8 cellular contexts compared by ENCODE assay signal in the genomic region with DNA sequence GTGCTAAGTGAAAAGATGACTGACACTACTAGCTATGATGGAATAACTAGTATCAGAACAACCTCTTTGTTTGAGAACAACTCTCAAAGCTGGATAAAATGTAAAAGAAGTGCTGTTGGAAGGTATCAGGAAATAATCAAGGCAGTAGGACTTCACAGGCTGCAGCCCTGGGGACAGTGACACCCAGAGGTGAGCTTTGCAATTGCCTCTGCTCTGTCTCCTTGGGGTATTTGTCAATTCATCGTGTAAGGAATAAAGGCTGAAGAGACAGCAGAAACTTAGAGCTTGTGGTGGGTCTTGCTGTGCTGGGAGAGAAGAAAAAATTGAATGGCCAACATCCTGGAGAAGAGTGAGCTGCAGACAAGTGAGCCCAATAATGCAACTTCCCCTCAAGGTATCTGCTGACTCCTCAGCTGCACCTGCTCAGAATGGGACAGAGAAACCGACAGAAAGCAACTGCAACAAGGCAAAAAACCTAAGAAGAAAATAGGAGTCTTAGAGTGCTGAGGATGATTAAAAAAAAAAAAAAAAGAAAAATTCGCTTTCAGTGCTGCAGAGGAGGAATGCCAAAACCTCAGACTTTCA.
A peak's percentile ranks its signal among the peaks of the same experiment; 100 is the strongest.
DNase-seq lines count a peak whose midpoint lies in the region; ATAC-seq and TF ChIP-seq lines count a peak whose summit lies in the region.

No MANE protein-coding gene starts in this region.

- ATAC-seq in HG02642 (IDR thresholded peaks at IDR 0.05; ENCODE audit: poor library complexity, unreplicated experiment): peak; percentile 85

- no peaks in the 10 kb centered on the region for H3K9me3 Mint-ChIP-seq in progenitor cell of endocrine pancreas (ENCODE audit: low read depth)

- H3K36me3 Mint-ChIP-seq in progenitor cell of endocrine pancreas (ENCODE audit: insufficient read depth): no peaks in the 10 kb centered on the region

- DNase-seq in AG08395 (ENCODE audit: low spot score): peak; percentile 47
- peak; percentile 54 for DNase-seq in GM12865 (ENCODE audit: low read depth)
- peak; percentile 21 to 62 for DNase-seq in NCI-H446 (lab: John Stamatoyannopoulos, UW)
- peak; percentile 27 for DNase-seq in cerebellum (ENCODE audit: low spot score)
- DNase-seq in progenitor cell of endocrine pancreas (ENCODE audit: low spot score, unreplicated experiment): no peak
- DNase-seq in globus pallidus (ENCODE audit: low spot score): no peak
- DNase-seq in NCI-H2227 (lab: John Stamatoyannopoulos, UW; ENCODE audit: unreplicated experiment): no peak

- H3K4me3 Mint-ChIP-seq in progenitor cell of endocrine pancreas (ENCODE audit: low read depth): no peak overlapping the region

- H3K27ac Mint-ChIP-seq in progenitor cell of endocrine pancreas: no peak overlapping the region

- no peaks in the 10 kb centered on the region for H3K27me3 Mint-ChIP-seq in progenitor cell of endocrine pancreas

- TF ChIP-seq CTCF in GM12865 (IDR thresholded peaks at IDR 0.05; ENCODE audit: insufficient read depth, low read depth, low read length, missing control alignments): peak; percentile 80
- peak; percentile 70 for TF ChIP-seq CTCF in progenitor cell of endocrine pancreas (IDR thresholded peaks at IDR 0.05; ENCODE audit: unreplicated experiment)

- H3K4me3 ChIP-seq in GM12865 (ENCODE audit: low read depth, low read length): no peak overlapping the region

- H3K4me1 Mint-ChIP-seq in progenitor cell of endocrine pancreas (ENCODE audit: low read depth): peaks cover 1% of the 10 kb centered on the region

Comparison
In these comparisons a context has a peak if more than half of its experiments do, and no peak if none do; other contexts are left out.
1. DNase-seq: peak in AG08395 (single experiment), GM12865 (single experiment), NCI-H446 (2 of 2) and cerebellum (single experiment); none in progenitor cell of endocrine pancreas (single experiment), globus pallidus (single experiment) and NCI-H2227 (single experiment).